ENCODE assay signal across 9 cellular contexts in genomic region chr5:97541864-97542263, GRCh38.
"Had no signal": no experiment of that assay in that cellular context is flagged by ENCODE, and none has a peak within 500 bp of the region (broad histone marks: within the 10 kb centered on the region; RNA-seq: fewer than 3 reads in every experiment).

No MANE protein-coding gene starts in this region.

- H3K9me3 Mint-ChIP-seq: HFFc6 had no signal

- H3K4me3 ChIP-seq: GM23248, HAP-1, K562 had no signal

- H3K9ac ChIP-seq: GM23248 had no signal

- H3K4me3 Mint-ChIP-seq: HFFc6 had no signal

- H3K27ac ChIP-seq: GM23248 had no signal

- ATAC-seq: HCT116, K562 had no signal

- DNase-seq: GM23248, GOT3, H7, HFFc6, IMR-90 had no signal

- H2AFZ ChIP-seq: GM23248 had no signal

- H3K36me3 ChIP-seq: HAP-1 had no signal

- H3K27ac Mint-ChIP-seq: HFFc6 had no signal

- H3K9me3 ChIP-seq: HAP-1 had no signal

- FAIRE-seq: HTR-8/SVneo, K562 had no signal
